15 cellular contexts compared by ENCODE assay signal in genomic region chr1:25296501-25296900, GRCh38. TPM values are rescaled to one million over a fixed set of nuclear protein-coding genes. Genes with fewer than 3 reads are reported as not detected.
"Had no signal": no experiment of that assay in that cellular context is flagged by ENCODE, and none has a peak within 500 bp of the region (broad histone marks: within the 10 kb centered on the region; RNA-seq: fewer than 3 reads in every experiment).

No MANE protein-coding gene starts in this region.

RNA-seq across cellular contexts. Expression of gene RHD, which starts 24.2 kb away (rescaled TPM):
- total RNA-seq: activated CD4-positive, alpha-beta T cell treated with anti-CD3 and anti-CD28 coated beads for 36 hours; activated CD4-positive, alpha-beta T cell treated with anti-CD3 and anti-CD28 coated beads, Interleukin-2, amount 10 ng/mL, durations not matched to agents 7 days and 5 days; activated CD8-positive, alpha-beta memory T cell treated with anti-CD3 and anti-CD28 coated beads, Interleukin-2, amount 10 ng/mL, durations not matched to agents 7 days and 5 days; activated naive CD4-positive, alpha-beta T cell treated with anti-CD3 and anti-CD28 coated beads for 36 hours; activated naive CD4-positive, alpha-beta T cell treated with anti-CD3 and anti-CD28 coated beads, Interleukin-2, amount 50 U/mL, for 72 hours; activated naive CD8-positive, alpha-beta T cell treated with anti-CD3 and anti-CD28 coated beads for 36 hours; aorta; astrocyte; body of pancreas; breast epithelium; cardiac septum; chondrocyte; T-helper 1 cell treated with Interleukin-12 subunit alpha and Interleukin-12 subunit beta and Interleukin-4 antibody, amounts not matched to agents 30 ng/mL and 1 ng/mL, for 36 hours; T-helper 2 cell treated with Interferon-gamma antibody and Interleukin-4, amounts not matched to agents 100 ng/mL and 5 ng/mL, for 36 hours; WTC11 had no signal
